Comparison of ENCODE assay signal across 19 cellular contexts in genomic region chr6:12331474-12331873, GRCh38. TPM values are rescaled to one million over a fixed set of nuclear protein-coding genes. Genes with fewer than 3 reads are reported as not detected.
DNase-seq lines count a peak whose midpoint lies in the region; ATAC-seq and TF ChIP-seq lines count a peak whose summit lies in the region.
"Had no signal": no experiment of that assay in that cellular context is flagged by ENCODE, and none has a peak within 500 bp of the region (broad histone marks: within the 10 kb centered on the region; RNA-seq: fewer than 3 reads in every experiment).

No MANE protein-coding gene starts in this region.

- H3K27ac ChIP-seq in stomach = peak overlapping the region; percentile 44 to 90 (median 81)
- H3K27ac ChIP-seq: parathyroid adenoma, VCaP had no signal

- ATAC-seq in left lobe of liver = peak; percentile 80
- ATAC-seq in HG02938 (IDR thresholded peaks at IDR 0.05; ENCODE audit: unreplicated experiment) = no peak
- no peak for ATAC-seq in GM18502 (IDR thresholded peaks at IDR 0.05; ENCODE audit: poor library complexity, unreplicated experiment)
- ATAC-seq: natural killer cell treated with Interleukin-12 subunit alpha and Interleukin-12 subunit beta and Interleukin-15 and Interleukin-18, amount 100 ng/mL, for 72 hours; T-helper 17 cell had no signal

- no peak for TF ChIP-seq POLR2A in stomach (IDR thresholded peaks at IDR 0.05)

- H3K4me3 ChIP-seq in stomach = no peak overlapping the region

- peaks cover 9 to 50% (median 32%) of the 10 kb centered on the region in 4 donors for H3K4me1 ChIP-seq in stomach
- H3K4me1 ChIP-seq: parathyroid adenoma had no signal

- DNase-seq in EH (ENCODE audit: low read depth) (peak; percentile 21), RPMI7951 (ENCODE audit: low read depth) (peak; percentile 29), left lobe of liver (ENCODE audit: low spot score) (no peak), stomach (peak; percentile 44), ecto neural progenitor cell (ENCODE audit: low spot score) (no peak), NCI-H446 treated with DMSO at 0.1 percent for 48 hours (lab: John Stamatoyannopoulos, UW) (no peak)
- DNase-seq: activated CD4-positive, alpha-beta T cell treated with anti-CD3 and anti-CD28 coated beads, Interleukin-2, amount 10 ng/mL, durations not matched to agents 7 days and 5 days; activated effector memory CD4-positive, alpha-beta T cell treated with anti-CD3 and anti-CD28 coated beads, Interleukin-2, amount 50 U/mL, for 16 hours; DMS79 treated with DMSO at 0.1 percent for 48 hours; erythroblast; SHP77 treated with DMSO at 0.1 percent for 48 hours; stimulated activated CD4-positive, alpha-beta T cell treated with anti-CD3 and anti-CD28 coated beads, Interleukin-1b, Interleukin-23, amount 100 ng/mL, for 48 hours; stimulated activated naive CD4-positive, alpha-beta T cell treated with Interleukin-2 at 50 U/mL for 16 hours; T-helper 17 cell had no signal

- intact Hi-C loops in stomach (cut with DNase I; ENCODE audit: low total_unique reads) = no loop called here

- 25 to 49% (median 37%) methylated on average over 2 of the region's 2 CpGs for WGBS in stomach, 5 donors

- no peaks in the 10 kb centered on the region for H3K36me3 ChIP-seq in stomach

- no peak for TF ChIP-seq CTCF in stomach (IDR thresholded peaks at IDR 0.05)

- H3K27me3 ChIP-seq in stomach = no peaks in the 10 kb centered on the region

- H3K9me3 ChIP-seq in stomach = no peaks in the 10 kb centered on the region

- no peak for TF ChIP-seq EP300 in stomach (IDR thresholded peaks at IDR 0.05)

RNA-seq across cellular contexts. Expression of gene EDN1, which starts 41.3 kb away (rescaled TPM):
- 0.72 and 0.88 TPM in 2 replicates for total RNA-seq in RPMI7951 (2014; rRNA removed; shearing (Covaris generic))
- total RNA-seq in left lobe of liver (0.33 TPM), stomach (10 to 100 TPM in 4 of 5 donors, under 1 TPM in 1; 0.58 to 95.1 (median 19.1) TPM)
- polyA plus RNA-seq in stomach = 1 to 10 TPM; 4.4 to 6.5 (median 6.1) TPM

Comparison
In these comparisons a context has a peak if more than half of its experiments do, and no peak if none do; other contexts are left out.
1. DNase-seq: peak in EH (single experiment), RPMI7951 (single experiment) and stomach (single experiment); none in left lobe of liver (single experiment), ecto neural progenitor cell (single experiment) and NCI-H446 treated with DMSO at 0.1 percent for 48 hours (single experiment).